24 cellular contexts compared by ENCODE assay signal in the genomic region with DNA sequence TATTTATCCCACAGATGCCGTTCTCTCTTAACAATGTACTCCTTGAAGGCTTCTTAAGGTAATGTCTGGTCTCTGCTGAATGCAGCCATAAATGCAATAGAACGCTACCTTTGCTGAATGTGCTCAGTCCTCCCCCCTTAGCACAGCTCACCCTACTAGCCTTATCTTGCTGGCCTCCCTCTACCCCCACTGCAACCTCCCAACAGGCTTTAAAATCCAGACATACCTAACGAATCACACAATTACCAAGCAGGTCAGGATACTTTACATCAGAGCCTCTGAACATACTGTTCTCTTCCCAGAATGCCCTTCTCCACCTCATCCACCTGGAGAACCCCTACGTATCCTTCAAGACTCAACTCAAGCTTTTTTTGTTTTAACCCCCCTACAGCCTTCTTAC. TPM values are rescaled to one million over a fixed set of nuclear protein-coding genes. Genes with fewer than 3 reads are reported as not detected.
DNase-seq lines count a peak whose midpoint lies in the region; ATAC-seq and TF ChIP-seq lines count a peak whose summit lies in the region.
"Had no signal": no experiment of that assay in that cellular context is flagged by ENCODE, and none has a peak within 500 bp of the region (broad histone marks: within the 10 kb centered on the region; RNA-seq: fewer than 3 reads in every experiment).

No MANE protein-coding gene starts in this region.

- H3K27ac ChIP-seq in breast epithelium (no peak overlapping the region), mammary epithelial cell (ENCODE audit: insufficient read depth, low read depth, low read length) (peak overlapping the region; percentile 99), mesenchymal stem cell (ENCODE audit: low read length, poor library complexity, severe bottlenecking) (no peak overlapping the region)
- no peak overlapping the region for H3K27ac ChIP-seq in CD4-positive, alpha-beta T cell (ENCODE audit: low read depth, low read length)
- H3K27ac ChIP-seq: BLaER1, neural progenitor cell, thoracic aorta had no signal

- BruUV-seq in MCF 10A (replicated peaks; lab: Mats Ljungman, UMichigan) (no TSS peak), mammary epithelial cell (replicated peaks; lab: Mats Ljungman, UMichigan) (no TSS peak)

- H3K4ac ChIP-seq in mesenchymal stem cell (ENCODE audit: low read depth in 1 of 2, low read length in 2 of 2), result peak overlapping the region in 1 of 2 experiments; percentile 6

- no peaks in the 10 kb centered on the region for H4K20me1 ChIP-seq in mammary epithelial cell (ENCODE audit: insufficient read depth, low read length)
- H4K20me1 ChIP-seq: BLaER1 had no signal

- no peaks in the 10 kb centered on the region for H3K36me3 Mint-ChIP-seq in MCF 10A (ENCODE audit: insufficient read depth, unreplicated experiment)
- no peaks in the 10 kb centered on the region for H3K36me3 Mint-ChIP-seq in CD4-positive, alpha-beta T cell (ENCODE audit: low read depth)
- H3K36me3 Mint-ChIP-seq: activated CD4-positive, alpha-beta memory T cell treated with anti-CD3 and anti-CD28 coated beads for 36 hours; neural progenitor cell had no signal

- H3K9me3 ChIP-seq in breast epithelium, result no peaks in the 10 kb centered on the region
- no peaks in the 10 kb centered on the region for H3K9me3 ChIP-seq in mammary epithelial cell (replicated peaks; ENCODE audit: insufficient read depth, low read length)
- peaks cover 10% of the 10 kb centered on the region for H3K9me3 ChIP-seq in mesenchymal stem cell (ENCODE audit: control insufficient read depth, low read length)
- H3K9me3 ChIP-seq in CD4-positive, alpha-beta T cell (ENCODE audit: control insufficient read depth, low read length), result no peaks in the 10 kb centered on the region
- H3K9me3 ChIP-seq: thoracic aorta had no signal

- H3K23ac ChIP-seq in mesenchymal stem cell (ENCODE audit: low read length in 2 of 2), result no peak overlapping the region

- DNase-seq in MCF 10A (ENCODE audit: unreplicated experiment) (no peak), breast epithelium (ENCODE audit: low spot score in 2 of 2) (no peak), mammary epithelial cell (peak; percentile 35), mesenchymal stem cell (no peak), GM19240 (ENCODE audit: insufficient read length, low spot score) (no peak)
- DNase-seq in CD4-positive, alpha-beta T cell, result no peak
- DNase-seq: 8988T; activated CD4-positive, alpha-beta memory T cell treated with anti-CD3 and anti-CD28 coated beads for 36 hours; activated T-cell treated with anti-CD3 and anti-CD28 coated beads, Interleukin-2, amount 50 U/mL, for 1 hour; amniotic stem cell; hippocampal formation; KG1; NCI-H1048; NCI-H1930; NCI-H748 treated with DMSO at 0.1 percent for 48 hours; small intestine; stimulated activated CD4-positive, alpha-beta T cell treated with anti-CD3 and anti-CD28 coated beads, Interleukin-2, amount 100 ng/mL, for 48 hours; stimulated activated naive CD4-positive, alpha-beta T cell had no signal

- dilution Hi-C loops in mammary epithelial cell (cut with HindIII; ENCODE audit: low sequenced_read_pairs), result loop anchor here (5.0 kb wide), 1 partner anchor 54 kb away; a partner anchor contains a TSS

- peak overlapping the region; percentile 85 for H3K27ac Mint-ChIP-seq in MCF 10A (ENCODE audit: low read depth, unreplicated experiment)
- no peak overlapping the region for H3K27ac Mint-ChIP-seq in CD4-positive, alpha-beta T cell
- H3K27ac Mint-ChIP-seq: activated CD4-positive, alpha-beta memory T cell treated with anti-CD3 and anti-CD28 coated beads for 36 hours; neural progenitor cell had no signal

- H2BK15ac ChIP-seq in mesenchymal stem cell (ENCODE audit: low read depth, poor library complexity, severe bottlenecking), result no peak overlapping the region

- H3K79me2 ChIP-seq in mammary epithelial cell (ENCODE audit: insufficient read depth, low read length), result no peaks in the 10 kb centered on the region

- intact Hi-C loops in MCF 10A (cut with micrococcal nuclease), result no loop called here
- intact Hi-C loops in breast epithelium (cut with DNase I; ENCODE audit: low total_unique reads), result no loop called here
- intact Hi-C loops in mammary epithelial cell (cut with micrococcal nuclease), result no loop called here
- intact Hi-C loops in CD4-positive, alpha-beta T cell (cut with DNase I, micrococcal nuclease), result no loop called here

- CTCF ChIA-PET in MCF 10A (lab: Yijun Ruan, JAX), result interaction anchor here (0.7 to 1.8 kb wide), 2 partner anchors 36 to 449 kb away, joined by 3 to 6 read pairs; no protein-coding TSS in a partner anchor
- CTCF ChIA-PET in mammary epithelial cell (lab: Charles Lee; ENCODE audit: low non-redundant PET), result no interaction called here
- CTCF ChIA-PET in CD4-positive, alpha-beta T cell (lab: Charles Lee), result no interaction called here

- H3K79me1 ChIP-seq in mesenchymal stem cell (replicated peaks; ENCODE audit: low read length, poor library complexity, severe bottlenecking), result no peaks in the 10 kb centered on the region

- H2AFZ ChIP-seq in mammary epithelial cell (ENCODE audit: low read depth, low read length), result peak overlapping the region; percentile 5
- H2AFZ ChIP-seq in mesenchymal stem cell (ENCODE audit: low read depth, low read length), result no peak overlapping the region
- H2AFZ ChIP-seq: neural progenitor cell had no signal

- no peak overlapping the region for H2AK5ac ChIP-seq in mesenchymal stem cell (ENCODE audit: low read length, severe bottlenecking)

- H2BK5ac ChIP-seq in mesenchymal stem cell (ENCODE audit: low read depth, low read length, poor library complexity, severe bottlenecking), result no peak overlapping the region

- peak overlapping the region; percentile 10 to 68 for H3K18ac ChIP-seq in mesenchymal stem cell (ENCODE audit: low read depth in 1 of 2, low read length in 2 of 2)

- no peak for ATAC-seq in GM19397 (IDR thresholded peaks at IDR 0.05; ENCODE audit: unreplicated experiment)
- no peak for ATAC-seq in CD4-positive, alpha-beta T cell (ENCODE audit: poor library complexity)
- no peak for ATAC-seq in HG03565 (IDR thresholded peaks at IDR 0.05; ENCODE audit: unreplicated experiment)
- ATAC-seq: Right ventricle myocardium inferior had no signal

- H3K4me2 ChIP-seq in mammary epithelial cell (ENCODE audit: insufficient read depth, low read depth, low read length), result no peak overlapping the region
- no peak overlapping the region for H3K4me2 ChIP-seq in mesenchymal stem cell (ENCODE audit: low read length, poor library complexity, severe bottlenecking)
- H3K4me2 ChIP-seq: BLaER1, neural progenitor cell had no signal

- TF ChIP-seq CTCF in MCF 10A (IDR thresholded peaks at IDR 0.05; ENCODE audit: unreplicated experiment) (no peak), breast epithelium (IDR thresholded peaks at IDR 0.05) (no peak), mammary epithelial cell (conservative IDR thresholded peaks at IDR 0.05 in 1 of 2, IDR thresholded peaks at IDR 0.05 in 1 of 2; ENCODE audit: extremely low read depth in 1 of 2, insufficient read depth in 1 of 2, low read depth in 1 of 2, low read length in 2 of 2) (no peak)
- no peak for TF ChIP-seq CTCF in CD4-positive, alpha-beta T cell (IDR thresholded peaks at IDR 0.05)

- no peak overlapping the region for H4K91ac ChIP-seq in mesenchymal stem cell (ENCODE audit: low read length)

- in situ Hi-C loops in mammary epithelial cell (cut with MboI; ENCODE audit: low sequenced_read_pairs in 2 of 2), result no loop called here

- H2BK120ac ChIP-seq in mesenchymal stem cell (ENCODE audit: low read depth, low read length), result no peak overlapping the region

- H2BK12ac ChIP-seq in mesenchymal stem cell (ENCODE audit: low read length in 2 of 2), result peak overlapping the region; percentile 14 to 81

- H3K27me3 ChIP-seq in breast epithelium (no peaks in the 10 kb centered on the region), mammary epithelial cell (ENCODE audit: insufficient read depth, low read length) (no peaks in the 10 kb centered on the region), mesenchymal stem cell (ENCODE audit: control insufficient read depth in 1 of 2, insufficient read depth in 1 of 2, low read length in 2 of 2) (no peaks in the 10 kb centered on the region)
- no peaks in the 10 kb centered on the region for H3K27me3 ChIP-seq in CD4-positive, alpha-beta T cell (ENCODE audit: control insufficient read depth, insufficient read depth, low read length)
- H3K27me3 ChIP-seq: BLaER1, neural progenitor cell had no signal

- WGBS in mammary epithelial cell (ENCODE audit: low coverage, missing lambda C conversion rate), result 83% methylated on average over 3 of the region's 4 CpGs
- 80% methylated on average over 4 of the region's 4 CpGs for WGBS in mesenchymal stem cell

- no peak overlapping the region for H3K14ac ChIP-seq in mesenchymal stem cell (ENCODE audit: low read length in 2 of 2)

- H4K8ac ChIP-seq in mesenchymal stem cell (ENCODE audit: low read length), result no peak overlapping the region

- H3K27me3 Mint-ChIP-seq in MCF 10A (ENCODE audit: insufficient read depth, unreplicated experiment), result no peaks in the 10 kb centered on the region
- H3K27me3 Mint-ChIP-seq in CD4-positive, alpha-beta T cell, result no peaks in the 10 kb centered on the region
- H3K27me3 Mint-ChIP-seq: activated CD4-positive, alpha-beta memory T cell treated with anti-CD3 and anti-CD28 coated beads for 36 hours had no signal

- TF ChIP-seq POLR2A in breast epithelium (IDR thresholded peaks at IDR 0.05), result no peak

- POLR2A ChIA-PET in MCF 10A (lab: Yijun Ruan, JAX), result interaction anchor here (0.7 to 0.8 kb wide), 2 partner anchors 116 to 396 kb away, joined by 3 read pairs; no protein-coding TSS in a partner anchor
- POLR2A ChIA-PET in CD4-positive, alpha-beta T cell (lab: Charles Lee), result no interaction called here

- peaks cover 18% of the 10 kb centered on the region for H3K4me1 Mint-ChIP-seq in MCF 10A (ENCODE audit: insufficient read depth, unreplicated experiment)
- H3K4me1 Mint-ChIP-seq in CD4-positive, alpha-beta T cell (ENCODE audit: low read depth), result no peaks in the 10 kb centered on the region
- H3K4me1 Mint-ChIP-seq: neural progenitor cell had no signal

- H3K9ac ChIP-seq in mammary epithelial cell (ENCODE audit: insufficient read depth, low read length) (no peak overlapping the region), mesenchymal stem cell (ENCODE audit: low read length) (peak overlapping the region; percentile 86)
- H3K9ac ChIP-seq: BLaER1, neural progenitor cell had no signal

- peak overlapping the region; percentile 15 for H3K4me3 Mint-ChIP-seq in MCF 10A (ENCODE audit: unreplicated experiment)
- no peak overlapping the region for H3K4me3 Mint-ChIP-seq in CD4-positive, alpha-beta T cell
- H3K4me3 Mint-ChIP-seq: activated CD4-positive, alpha-beta memory T cell treated with anti-CD3 and anti-CD28 coated beads for 36 hours; neural progenitor cell had no signal

- H3K36me3 ChIP-seq in breast epithelium (no peaks in the 10 kb centered on the region), mammary epithelial cell (ENCODE audit: insufficient read depth, low read length) (no peaks in the 10 kb centered on the region), mesenchymal stem cell (ENCODE audit: control insufficient read depth in 1 of 2, insufficient read depth in 2 of 2, low read depth in 1 of 2, low read length in 2 of 2) (no peaks in the 10 kb centered on the region)
- H3K36me3 ChIP-seq: BLaER1, neural progenitor cell, thoracic aorta had no signal

- H3K4me1 ChIP-seq in breast epithelium, result no peaks in the 10 kb centered on the region
- peaks cover 18% of the 10 kb centered on the region for H3K4me1 ChIP-seq in mammary epithelial cell (ENCODE audit: insufficient read depth, low read length)
- H3K4me1 ChIP-seq in mesenchymal stem cell (ENCODE audit: control insufficient read depth, insufficient read depth, low read depth, low read length), result peaks cover 3% of the 10 kb centered on the region
- H3K4me1 ChIP-seq: BLaER1, neural progenitor cell had no signal

- H3K4me3 ChIP-seq in breast epithelium (no peak overlapping the region), mammary epithelial cell (replicated peaks in 1 of 3; ENCODE audit: insufficient read depth in 1 of 3, low read depth in 2 of 3, low read length in 3 of 3) (no peak overlapping the region), mesenchymal stem cell (ENCODE audit: insufficient read depth in 1 of 2, low read depth in 1 of 2, low read length in 2 of 2) (no peak overlapping the region)
- H3K4me3 ChIP-seq: BLaER1, neural progenitor cell, thoracic aorta had no signal

- H3K9me3 Mint-ChIP-seq in MCF 10A (ENCODE audit: unreplicated experiment), result peaks cover 10% of the 10 kb centered on the region
- no peaks in the 10 kb centered on the region for H3K9me3 Mint-ChIP-seq in CD4-positive, alpha-beta T cell
- H3K9me3 Mint-ChIP-seq: activated CD4-positive, alpha-beta memory T cell treated with anti-CD3 and anti-CD28 coated beads for 36 hours had no signal

RNA-seq across cellular contexts. Expression of a gene that starts 51.0 kb away (rescaled TPM):
- total RNA-seq in MCF 10A (2022), result 15.4 and 17.1 TPM in 2 replicates
- total RNA-seq in breast epithelium, result 10 to 100 TPM; 24.0 to 49.8 (median 44.2) TPM
- total RNA-seq in mammary epithelial cell, result 10 to 100 TPM; 13.3 to 14.2 TPM
- 9.5 TPM for polyA plus RNA-seq in mammary epithelial cell
- polyA minus RNA-seq in mammary epithelial cell, result not detected
- 9.1 TPM for polyA plus RNA-seq in mesenchymal stem cell (2013, experiment 1 of 2)
- polyA plus RNA-seq in mesenchymal stem cell (2013, experiment 2 of 2), result 8.8 TPM
- total RNA-seq in CD4-positive, alpha-beta T cell, result 1 to 10 TPM; 5.8 to 9.2 TPM

RNA-seq across cellular contexts. Expression of a gene that starts 53.7 kb away (rescaled TPM):
- total RNA-seq in MCF 10A (2022) (38.7 and 44.9 TPM in 2 replicates), breast epithelium (10 to 100 TPM; 29.0 to 59.4 (median 59.0) TPM), mammary epithelial cell (10 to 100 TPM; 19.4 to 27.0 TPM)
- 8.9 TPM for polyA plus RNA-seq in mammary epithelial cell
- 1.4 TPM for polyA minus RNA-seq in mammary epithelial cell
- polyA plus RNA-seq in mesenchymal stem cell (2013, experiment 1 of 2), result 3.9 TPM
- polyA plus RNA-seq in mesenchymal stem cell (2013, experiment 2 of 2), result 3.0 TPM
- 1 to 10 TPM; 4.1 to 4.2 TPM for total RNA-seq in CD4-positive, alpha-beta T cell
